In the genomic region with DNA sequence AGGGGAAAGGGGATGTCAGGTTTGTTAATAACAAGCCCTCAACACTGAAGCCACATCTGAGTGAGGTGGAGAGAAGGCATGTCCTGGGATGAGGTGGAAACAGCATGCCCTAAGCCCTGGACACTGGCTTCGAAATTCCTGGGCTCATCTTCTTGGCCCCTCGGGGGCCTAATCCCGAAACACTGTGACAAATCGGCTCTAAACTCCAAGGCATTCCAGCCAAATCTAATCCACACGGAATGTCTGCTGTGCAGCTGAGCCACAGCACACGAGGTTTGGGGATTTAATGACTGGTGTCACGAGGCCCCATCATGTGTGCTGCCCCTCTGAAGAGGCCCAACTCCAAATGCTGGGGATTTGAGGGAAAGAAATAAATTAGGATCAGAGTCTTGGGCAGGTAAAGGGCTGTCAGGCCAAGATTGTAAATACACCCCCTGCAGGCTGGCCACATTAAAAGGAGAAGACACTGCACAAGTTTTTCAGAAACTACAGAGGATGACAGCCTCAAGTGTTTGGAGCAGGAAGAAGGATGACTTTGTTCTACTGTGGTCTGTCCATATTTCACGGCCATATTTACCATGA, we compare ENCODE assay signal across 19 cellular contexts.
DNase-seq lines count a peak whose midpoint lies in the region; TF ChIP-seq lines count a peak whose summit lies in the region.
"Had no signal": no experiment of that assay in that cellular context is flagged by ENCODE, and none has a peak within 500 bp of the region (broad histone marks: within the 10 kb centered on the region; RNA-seq: fewer than 3 reads in every experiment).

No MANE protein-coding gene starts in this region.

- H3K27me3 Mint-ChIP-seq in brain = peaks cover 3% of the 10 kb centered on the region
- H3K27me3 Mint-ChIP-seq: activated naive CD4-positive, alpha-beta T cell treated with anti-CD3 and anti-CD28 coated beads, Interleukin-2, amount 10 ng/mL, durations not matched to agents 7 days and 5 days had no signal

- peaks cover 4% of the 10 kb centered on the region for H3K36me3 Mint-ChIP-seq in brain
- H3K36me3 Mint-ChIP-seq: activated naive CD4-positive, alpha-beta T cell treated with anti-CD3 and anti-CD28 coated beads, Interleukin-2, amount 10 ng/mL, durations not matched to agents 7 days and 5 days; CD4-positive, CD25-positive, alpha-beta regulatory T cell; naive thymus-derived CD4-positive, alpha-beta T cell; T-cell had no signal

- peak overlapping the region in 4 of 5 experiments; percentile 9 to 88 (median 84) for H3K27ac Mint-ChIP-seq in brain
- H3K27ac Mint-ChIP-seq: activated naive CD4-positive, alpha-beta T cell treated with anti-CD3 and anti-CD28 coated beads, Interleukin-2, amount 10 ng/mL, durations not matched to agents 7 days and 5 days; CD4-positive, CD25-positive, alpha-beta regulatory T cell; naive thymus-derived CD4-positive, alpha-beta T cell; T-cell had no signal

- peaks cover 57% of the 10 kb centered on the region for H3K4me1 Mint-ChIP-seq in brain
- H3K4me1 Mint-ChIP-seq: activated naive CD4-positive, alpha-beta T cell treated with anti-CD3 and anti-CD28 coated beads, Interleukin-2, amount 10 ng/mL, durations not matched to agents 7 days and 5 days; CD4-positive, CD25-positive, alpha-beta regulatory T cell; naive thymus-derived CD4-positive, alpha-beta T cell; T-cell had no signal

- peak; percentile 84 for DNase-seq in ELF-1 (ENCODE audit: low read depth, low spot score)
- DNase-seq in retinal pigment epithelial cell (ENCODE audit: low read depth) = peak; percentile 72
- no peak for DNase-seq in NCI-H1694 (lab: John Stamatoyannopoulos, UW)
- DNase-seq in central memory CD4-positive, alpha-beta T cell = no peak
- no peak for DNase-seq in Kasumi-1 (lab: John Stamatoyannopoulos, UW)
- DNase-seq in NCI-H187 (lab: John Stamatoyannopoulos, UW) = no peak
- DNase-seq: activated CD4-positive, alpha-beta T cell treated with anti-CD3 and anti-CD28 coated beads, Interleukin-2, amount 50 U/mL, for 4 hours; activated naive CD4-positive, alpha-beta T cell treated with anti-CD3 and anti-CD28 coated beads, Interleukin-2, amount 10 ng/mL, durations not matched to agents 7 days and 5 days; CD4-positive, CD25-positive, alpha-beta regulatory T cell; DND-41; glutamatergic neuron; H7; naive thymus-derived CD4-positive, alpha-beta T cell; NCI-H2029; Right ventricle myocardium superior; stimulated activated naive CD4-positive, alpha-beta T cell treated with Interleukin-2 at 50 U/mL for 16 hours; T-cell had no signal

- H3K9me3 Mint-ChIP-seq in brain = peaks cover 5 to 29% (median 24%) of the 10 kb centered on the region in 5 experiments
- H3K9me3 Mint-ChIP-seq: activated naive CD4-positive, alpha-beta T cell treated with anti-CD3 and anti-CD28 coated beads, Interleukin-2, amount 10 ng/mL, durations not matched to agents 7 days and 5 days had no signal

- TF ChIP-seq CTCF in brain (conservative IDR thresholded peaks at IDR 0.05) (no peak), retinal pigment epithelial cell (conservative IDR thresholded peaks at IDR 0.05; ENCODE audit: low read depth, low read length) (peak; percentile 26)

- peak overlapping the region; percentile 31 for H3K27ac ChIP-seq in layer of hippocampus (ENCODE audit: low read depth, low read length)

- peak overlapping the region in 1 of 5 experiments; percentile 15 for H3K4me3 Mint-ChIP-seq in brain
- H3K4me3 Mint-ChIP-seq: activated naive CD4-positive, alpha-beta T cell treated with anti-CD3 and anti-CD28 coated beads, Interleukin-2, amount 10 ng/mL, durations not matched to agents 7 days and 5 days; CD4-positive, CD25-positive, alpha-beta regulatory T cell; naive thymus-derived CD4-positive, alpha-beta T cell; T-cell had no signal

- H3K4me3 ChIP-seq in retinal pigment epithelial cell (ENCODE audit: low read length) = no peak overlapping the region

- H3K27me3 ChIP-seq in layer of hippocampus (ENCODE audit: control insufficient read depth, insufficient read depth, low read length) = no peaks in the 10 kb centered on the region

Comparison
In these comparisons a context has a peak if more than half of its experiments do, and no peak if none do; other contexts are left out.
1. DNase-seq: peak in ELF-1 (single experiment) and retinal pigment epithelial cell (single experiment); none in NCI-H1694 (single experiment), central memory CD4-positive, alpha-beta T cell (single experiment), Kasumi-1 (0 of 2) and NCI-H187 (0 of 2).